In the genomic region with DNA sequence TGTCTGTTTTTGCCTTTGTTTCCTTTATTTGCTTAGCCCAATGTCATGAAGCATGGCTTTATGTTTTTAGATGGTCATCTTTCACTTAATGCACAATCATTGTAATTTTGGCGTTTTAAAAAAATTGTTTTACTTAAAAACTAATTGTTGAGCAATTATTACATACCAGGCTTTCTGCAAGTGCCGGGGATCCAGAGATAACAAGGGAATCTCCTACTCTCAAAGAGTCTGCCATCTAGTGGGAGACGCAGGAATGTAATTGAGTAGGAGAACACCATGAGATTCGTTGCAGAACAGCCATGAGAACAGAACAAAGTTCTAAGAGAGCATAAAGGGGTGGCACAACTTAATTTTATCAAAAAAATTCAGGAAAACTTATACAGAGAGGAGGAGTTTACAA, we compare ENCODE assay signal across 9 cellular contexts. TPM values are rescaled to one million over a fixed set of nuclear protein-coding genes. Genes with fewer than 3 reads are reported as not detected.
DNase-seq lines count a peak whose midpoint lies in the region; ATAC-seq and TF ChIP-seq lines count a peak whose summit lies in the region.
"Not testable (repeated sequence)": the region's sequence is repeated elsewhere in the genome, so short reads cannot be mapped to it uniquely, and the experiment has no call there.
"Had no signal": no experiment of that assay in that cellular context is flagged by ENCODE, and none has a peak within 500 bp of the region (broad histone marks: within the 10 kb centered on the region; RNA-seq: fewer than 3 reads in every experiment).

No MANE protein-coding gene starts in this region.

- not testable (repeated sequence) for H3K27ac Mint-ChIP-seq in CD4-positive, CD25-positive, alpha-beta regulatory T cell

- not testable (repeated sequence) for H3F3A ChIP-seq in GM23248 (ENCODE audit: insufficient read depth)

- H3K4me1 ChIP-seq in CD4-positive, CD25-positive, alpha-beta regulatory T cell (ENCODE audit: control insufficient read depth, insufficient read depth, low read length, poor library complexity, severe bottlenecking); GM23248 (ENCODE audit: insufficient read depth); testis: not testable (repeated sequence)

- H3K9ac ChIP-seq in GM23248, result not testable (repeated sequence)

- not testable (repeated sequence) for H3K27me3 ChIP-seq in CD4-positive, CD25-positive, alpha-beta regulatory T cell (ENCODE audit: control insufficient read depth, insufficient read depth, low read length); GM23248 (replicated peaks; ENCODE audit: insufficient read depth); testis

- peaks cover 0 to 13% (median 7%) of the 10 kb centered on the region in 4 donors for H3K4me1 Mint-ChIP-seq in CD4-positive, CD25-positive, alpha-beta regulatory T cell

- not testable (repeated sequence) for H2AFZ ChIP-seq in GM23248

- not testable (repeated sequence) for H3K36me3 ChIP-seq in CD4-positive, CD25-positive, alpha-beta regulatory T cell (ENCODE audit: control insufficient read depth, insufficient read depth, low read length); GM23248 (ENCODE audit: low read depth); testis (ENCODE audit: low read depth, missing control alignments)

- H3K27me3 Mint-ChIP-seq in CD4-positive, CD25-positive, alpha-beta regulatory T cell, result peaks cover 25% of the 10 kb centered on the region

- not testable (repeated sequence) for H4K20me1 ChIP-seq in GM23248 (ENCODE audit: insufficient read depth)

- DNase-seq in CD4-positive, CD25-positive, alpha-beta regulatory T cell, result peak in 2 of 3 donors; percentile 38 to 55
- peak; percentile 65 for DNase-seq in GM23248
- peak; percentile 25 for DNase-seq in NCI-H146 (lab: John Stamatoyannopoulos, UW)
- peak; percentile 35 for DNase-seq in SIG-M5 treated with dmso at 0.1 percent for 504 hours (lab: John Stamatoyannopoulos, UW; ENCODE audit: unreplicated experiment)
- peak; percentile 29 for DNase-seq in astrocyte of the spinal cord (ENCODE audit: low read depth, low spot score)
- peak; percentile 55 for DNase-seq in fibroblast of peridontal ligament (ENCODE audit: extremely low read depth)
- peak; percentile 5 to 52 for DNase-seq in lung microvascular endothelial cell (ENCODE audit: low read depth in 2 of 2)
- peak; percentile 48 for DNase-seq in testis

- H3K4me3 Mint-ChIP-seq in CD4-positive, CD25-positive, alpha-beta regulatory T cell, result not testable (repeated sequence)

- H3K27ac ChIP-seq in CD4-positive, CD25-positive, alpha-beta regulatory T cell (ENCODE audit: insufficient read depth, low read length, poor library complexity, severe bottlenecking); GM23248; testis: not testable (repeated sequence)

- intact Hi-C loops in testis (cut with DNase I; ENCODE audit: low total_unique reads), result not testable (repeated sequence)

- not testable (repeated sequence) for H3K79me2 ChIP-seq in GM23248 (ENCODE audit: insufficient read depth)

- in situ Hi-C loops in GM23248 (cut with MboI); astrocyte of the spinal cord (cut with HindIII; ENCODE audit: low sequenced_read_pairs): not testable (repeated sequence)

- H3K4me3 ChIP-seq in CD4-positive, CD25-positive, alpha-beta regulatory T cell (ENCODE audit: low read depth, low read length); GM23248; astrocyte of the spinal cord (ENCODE audit: low read depth, low read length); testis: not testable (repeated sequence)

- not testable (repeated sequence) for TF ChIP-seq POLR2A in testis (IDR thresholded peaks at IDR 0.05)

- TF ChIP-seq CTCF in astrocyte of the spinal cord (IDR thresholded peaks at IDR 0.05; ENCODE audit: low read depth, low read length), result peak; percentile 47
- TF ChIP-seq CTCF in testis (IDR thresholded peaks at IDR 0.05), result peak; percentile 33 to 62 (median 45)

- not testable (repeated sequence) for H3K9me2 ChIP-seq in GM23248 (ENCODE audit: insufficient read depth)

- peak in 1 of 2 donors; percentile 47 for ATAC-seq in CD4-positive, CD25-positive, alpha-beta regulatory T cell (ENCODE audit: low read depth in 2 of 2)

- H3K4me2 ChIP-seq in GM23248 (ENCODE audit: unreplicated experiment), result not testable (repeated sequence)

- H3K9me3 ChIP-seq in CD4-positive, CD25-positive, alpha-beta regulatory T cell (ENCODE audit: control insufficient read depth in 2 of 2, low read length in 2 of 2); GM23248 (ENCODE audit: low read depth); testis: not testable (repeated sequence)

- H3K36me3 Mint-ChIP-seq in CD4-positive, CD25-positive, alpha-beta regulatory T cell, result not testable (repeated sequence)

- not testable (repeated sequence) for H3K9me3 Mint-ChIP-seq in CD4-positive, CD25-positive, alpha-beta regulatory T cell

- WGBS in GM23248 (ENCODE audit: low coverage in 1 of 2, low lambda C conversion rate in 2 of 2, missing lambda C conversion rate in 2 of 2), 2 experiments, result 2 to 5% methylated on average over 4 of the region's 4 CpGs
- 15 to 16% methylated on average over 4 of the region's 4 CpGs for WGBS in testis, 2 donors

RNA-seq across cellular contexts. Expression of a gene that starts 2.2 kb away (rescaled TPM):
- total RNA-seq in CD4-positive, CD25-positive, alpha-beta regulatory T cell, result not detected
- polyA plus RNA-seq in CD4-positive, CD25-positive, alpha-beta regulatory T cell, result not detected
- not detected in 2 replicates for total RNA-seq in GM23248 (2014; rRNA removed; shearing (Covaris generic))
- polyA plus RNA-seq in GM23248 (2016; fragmentation: Nextera tagmentation; extraction: Ambion mirVana) (not detected in 2 replicates), testis (ENCODE audit: insufficient read depth, low read depth, low replicate concordance) (0.51 TPM)
- total RNA-seq in lung microvascular endothelial cell (not detected in 2 replicates), testis (not detected)

RNA-seq across cellular contexts. Expression of a gene that starts 30.4 kb away (rescaled TPM):
- not detected for total RNA-seq in CD4-positive, CD25-positive, alpha-beta regulatory T cell
- polyA plus RNA-seq in CD4-positive, CD25-positive, alpha-beta regulatory T cell, result under 1 TPM in 1 of 4 donors, not detected in 3; 0.83 TPM
- not detected in 2 replicates for total RNA-seq in GM23248 (2014; rRNA removed; shearing (Covaris generic))
- not detected in 2 replicates for polyA plus RNA-seq in GM23248 (2016; fragmentation: Nextera tagmentation; extraction: Ambion mirVana)
- not detected in 2 replicates for total RNA-seq in lung microvascular endothelial cell
- total RNA-seq in testis, result not detected
- 2.0 TPM for polyA plus RNA-seq in testis (ENCODE audit: insufficient read depth, low read depth, low replicate concordance)
- polyA plus RNA-seq: esophagus had no signal
